8 cellular contexts compared by ENCODE assay signal in genomic region chr12:55715169-55715764, GRCh38. TPM values are rescaled to one million over a fixed set of nuclear protein-coding genes. Genes with fewer than 3 reads are reported as not detected.
A peak's percentile ranks its signal among the peaks of the same experiment; 100 is the strongest.
DNase-seq lines count a peak whose midpoint lies in the region; ATAC-seq and TF ChIP-seq lines count a peak whose summit lies in the region.

No MANE protein-coding gene starts in this region.

- H3K27ac ChIP-seq in A673 (ENCODE audit: low read depth, low read length, poor library complexity, severe bottlenecking) (peak overlapping the region; percentile 95), breast epithelium (peak overlapping the region; percentile 96 to 97), mucosa of rectum (ENCODE audit: low read depth in 2 of 2, low read length in 2 of 2) (peak overlapping the region; percentile 95)

- POLR2A ChIA-PET in A673 (lab: Charles Lee; ENCODE audit: low non-redundant PET) = no interaction called here

- H3K36me3 ChIP-seq in A673 (ENCODE audit: insufficient read depth, low read length, poor library complexity, severe bottlenecking) = no peaks in the 10 kb centered on the region
- no peaks in the 10 kb centered on the region for H3K36me3 ChIP-seq in breast epithelium
- peaks cover 0 to 4% of the 10 kb centered on the region in 2 donors for H3K36me3 ChIP-seq in mucosa of rectum (ENCODE audit: control insufficient read depth in 2 of 2, insufficient read depth in 2 of 2, low read length in 2 of 2)

- BruUV-seq in A673 (replicated peaks; lab: Mats Ljungman, UMichigan) = no TSS peak

- peak; percentile 4 for ATAC-seq in HG03354 (IDR thresholded peaks at IDR 0.05; ENCODE audit: poor library complexity, severe bottlenecking, unreplicated experiment)
- no peak for ATAC-seq in HG03457 (IDR thresholded peaks at IDR 0.05; ENCODE audit: unreplicated experiment)
- ATAC-seq in HG03135 (IDR thresholded peaks at IDR 0.05; ENCODE audit: unreplicated experiment) = no peak

- H3K4me1 ChIP-seq in A673 (ENCODE audit: insufficient read depth, low read length, poor library complexity, severe bottlenecking) = peaks cover 40% of the 10 kb centered on the region
- H3K4me1 ChIP-seq in breast epithelium = peaks cover 12 to 23% of the 10 kb centered on the region in 2 donors
- peaks cover 43 to 44% of the 10 kb centered on the region in 2 donors for H3K4me1 ChIP-seq in mucosa of rectum (ENCODE audit: control insufficient read depth in 2 of 2, insufficient read depth in 2 of 2, low read length in 2 of 2)

- intact Hi-C loops in A673 (cut with micrococcal nuclease; ENCODE audit: unreplicated experiment) = no loop called here
- intact Hi-C loops in breast epithelium (cut with DNase I; ENCODE audit: low total_unique reads) = no loop called here

- peak overlapping the region; percentile 91 for H3K4me3 ChIP-seq in A673 (ENCODE audit: low read depth, low read length, poor library complexity, severe bottlenecking)
- H3K4me3 ChIP-seq in breast epithelium = peak overlapping the region; percentile 76 to 79 (median 78)
- peak overlapping the region; percentile 85 to 93 for H3K4me3 ChIP-seq in mucosa of rectum (ENCODE audit: low read length in 2 of 2)

- H3K9ac ChIP-seq in mucosa of rectum (ENCODE audit: low read depth in 1 of 2, low read length in 2 of 2) = peak overlapping the region; percentile 82 to 94

- TF ChIP-seq POLR2A in breast epithelium (IDR thresholded peaks at IDR 0.05) = no peak

- H3K9me3 ChIP-seq in A673 (ENCODE audit: low read depth, low read length, poor library complexity, severe bottlenecking) (no peaks in the 10 kb centered on the region), breast epithelium (no peaks in the 10 kb centered on the region), mucosa of rectum (ENCODE audit: control insufficient read depth in 2 of 2, low read length in 2 of 2) (no peaks in the 10 kb centered on the region)

- no peaks in the 10 kb centered on the region for H3K27me3 ChIP-seq in A673 (replicated peaks; ENCODE audit: insufficient read depth, low read depth, low read length, poor library complexity)
- no peaks in the 10 kb centered on the region for H3K27me3 ChIP-seq in breast epithelium
- H3K27me3 ChIP-seq in mucosa of rectum (ENCODE audit: control insufficient read depth in 2 of 2, insufficient read depth in 2 of 2, low read length in 2 of 2) = no peaks in the 10 kb centered on the region

- CTCF ChIA-PET in A673 (lab: Charles Lee) = interaction anchor here (0.5 kb wide), 1 partner anchor 28 kb away, joined by 7 read pairs; no protein-coding TSS in a partner anchor

- TF ChIP-seq CTCF in A673 (conservative IDR thresholded peaks at IDR 0.05; ENCODE audit: low read depth, low read length) = no peak
- TF ChIP-seq CTCF in breast epithelium (IDR thresholded peaks at IDR 0.05) = no peak

- DNase-seq in A673 (ENCODE audit: low spot score) (no peak), breast epithelium (ENCODE audit: low spot score in 2 of 2) (no peak), dermis blood vessel endothelial cell (no peak), GM19240 (ENCODE audit: insufficient read length, low spot score) (no peak)

RNA-seq across cellular contexts. Expression of gene BLOC1S1, which starts 0.6 kb away (rescaled TPM):
- 76.0 and 86.3 TPM in 2 replicates for total RNA-seq in A673 (2021)
- total RNA-seq in breast epithelium = 100 to 1,000 TPM; 141 to 238 (median 162) TPM
- 55.8 and 61.2 TPM in 2 replicates for total RNA-seq in dermis blood vessel endothelial cell

RNA-seq across cellular contexts. Expression of gene RDH5, which starts 4.9 kb away (rescaled TPM):
- 6.7 and 9.7 TPM in 2 replicates for total RNA-seq in A673 (2021)
- 10 to 100 TPM; 18.9 to 90.9 (median 21.6) TPM for total RNA-seq in breast epithelium
- 0.74 and 2.2 TPM in 2 replicates for total RNA-seq in dermis blood vessel endothelial cell

RNA-seq across cellular contexts. Expression of gene ITGA7, which starts 7.6 kb away (rescaled TPM):
- total RNA-seq in A673 (2021) (14.7 and 21.4 TPM in 2 replicates), breast epithelium (100 to 1,000 TPM in 1 of 3 donors, 10 to 100 TPM in 2; 20.5 to 190 (median 33.1) TPM), dermis blood vessel endothelial cell (0.42 and 0.68 TPM in 2 replicates)

RNA-seq across cellular contexts. Expression of gene CD63, which starts 13.5 kb away (rescaled TPM):
- total RNA-seq in A673 (2021) = 367 and 371 TPM in 2 replicates
- 100 to 1,000 TPM; 540 to 910 (median 777) TPM for total RNA-seq in breast epithelium
- 752 and 1,427 TPM in 2 replicates for total RNA-seq in dermis blood vessel endothelial cell

RNA-seq across cellular contexts. Expression of gene GDF11, which starts 27.7 kb away (rescaled TPM):
- total RNA-seq in A673 (2021) (38.4 and 46.9 TPM in 2 replicates), breast epithelium (1 to 10 TPM in 1 of 3 donors, under 1 TPM in 2; 0.64 to 1.6 (median 0.88) TPM), dermis blood vessel endothelial cell (1.4 and 5.9 TPM in 2 replicates)
